ENCODE assay signal across 1 cellular context in genomic region chr6:23181301-23182110, GRCh38.
TF ChIP-seq lines count a peak whose summit lies in the region.

No MANE protein-coding gene starts in this region.

TF ChIP-seq in IMR-90, 13 proteins besides CTCF, POLR2A, EP300 and RAD21 (continued from another document):
- TF ChIP-seq USF2 (IDR thresholded peaks at IDR 0.05; ENCODE audit: low read depth, low read length) (no peak), MAZ (IDR thresholded peaks at IDR 0.05; ENCODE audit: borderline replicate concordance, low read depth, low read length) (no peak), CEBPB (IDR thresholded peaks at IDR 0.05; ENCODE audit: low read depth, low read length) (no peak), FOS (IDR thresholded peaks at IDR 0.05; ENCODE audit: low read depth, low read length) (no peak), RCOR1 (IDR thresholded peaks at IDR 0.05; ENCODE audit: insufficient replicate concordance, low read length) (no peak), NFE2L2 (IDR thresholded peaks at IDR 0.05; ENCODE audit: low read depth, low read length) (no peak), RFX5 (IDR thresholded peaks at IDR 0.05; ENCODE audit: low read depth, low read length) (no peak), ELK1 (IDR thresholded peaks at IDR 0.05; ENCODE audit: borderline replicate concordance, low read depth, low read length) (no peak)
